In genomic region chr5:1094670-1095190, GRCh38 we compare ENCODE assay signal across 16 cellular contexts.
"Had no signal": no experiment of that assay in that cellular context is flagged by ENCODE, and none has a peak within 500 bp of the region (broad histone marks: within the 10 kb centered on the region; RNA-seq: fewer than 3 reads in every experiment).

No MANE protein-coding gene starts in this region.

- H3K36me3 Mint-ChIP-seq: activated naive CD4-positive, alpha-beta T cell treated with anti-CD3 and anti-CD28 coated beads, Interleukin-2, amount 50 U/mL, for 72 hours had no signal

- ATAC-seq: activated naive CD4-positive, alpha-beta T cell treated with anti-CD3 and anti-CD28 coated beads, Interleukin-2, amount 50 U/mL, for 72 hours; left lung; naive thymus-derived CD8-positive, alpha-beta T cell; upper lobe of right lung had no signal

- H3K27me3 ChIP-seq: breast epithelium, colonic mucosa, left lung, neutrophil, ovary, spleen, thyroid gland, upper lobe of right lung had no signal

- H3K4me3 ChIP-seq: breast epithelium, colonic mucosa, left lung, ovary, prostate gland, spleen, thyroid gland, upper lobe of right lung had no signal

- H3K9me3 Mint-ChIP-seq: activated naive CD4-positive, alpha-beta T cell treated with anti-CD3 and anti-CD28 coated beads, Interleukin-2, amount 50 U/mL, for 72 hours; naive thymus-derived CD8-positive, alpha-beta T cell had no signal

- H3K27ac Mint-ChIP-seq: activated naive CD4-positive, alpha-beta T cell treated with anti-CD3 and anti-CD28 coated beads, Interleukin-2, amount 50 U/mL, for 72 hours had no signal

- H3K27ac ChIP-seq: breast epithelium, colonic mucosa, left lung, neutrophil, ovary, prostate gland, thyroid gland, upper lobe of right lung, VCaP had no signal

- H3K27me3 Mint-ChIP-seq: naive thymus-derived CD8-positive, alpha-beta T cell had no signal

- H3K36me3 ChIP-seq: breast epithelium, colonic mucosa, neutrophil, ovary, prostate gland had no signal

- H3K4me1 ChIP-seq: breast epithelium, colonic mucosa, prostate gland, upper lobe of right lung had no signal

- H3K9me3 ChIP-seq: breast epithelium, colonic mucosa, left lung, neutrophil, ovary, prostate gland, spleen, thyroid gland, upper lobe of right lung had no signal

- DNase-seq: activated T-cell treated with anti-CD3 and anti-CD28 coated beads, Interleukin-2, amount 50 U/mL, for 1 hour; colonic mucosa; kidney glomerular epithelial cell; left lung; naive thymus-derived CD8-positive, alpha-beta T cell; ovary; spleen; stimulated activated CD4-positive, alpha-beta T cell treated with anti-CD3 and anti-CD28 coated beads, Interleukin-4, amount 100 ng/mL, for 1 hour; stimulated activated naive CD4-positive, alpha-beta T cell treated with Interleukin-2 at 50 U/mL for 16 hours; thyroid gland; upper lobe of right lung had no signal
